In the genomic region with DNA sequence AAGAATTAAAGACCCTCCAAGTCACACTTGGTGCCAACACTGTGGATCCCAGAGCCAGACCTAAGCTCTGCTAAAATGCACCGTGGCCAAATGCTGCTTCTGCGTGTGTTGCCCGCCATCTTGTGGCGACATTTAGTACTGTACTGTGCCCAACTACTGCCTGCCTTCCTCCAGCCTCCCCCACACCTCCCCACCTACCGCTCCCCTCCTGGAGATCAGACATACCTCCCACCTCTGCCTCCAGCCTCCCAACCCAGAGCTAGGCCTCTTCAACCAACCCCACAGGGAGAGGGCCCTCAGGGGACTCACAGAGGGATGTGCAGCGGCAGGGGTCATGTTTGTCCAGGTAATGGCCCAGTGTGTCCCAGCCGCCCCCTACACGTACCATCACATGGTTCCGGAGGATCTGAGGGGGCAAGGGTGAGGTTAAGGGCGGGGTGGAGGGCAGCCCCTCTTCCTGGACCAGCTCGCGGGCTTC, we compare ENCODE assay signal across 8 cellular contexts. TPM values are rescaled to one million over a fixed set of nuclear protein-coding genes. Genes with fewer than 3 reads are reported as not detected.
DNase-seq lines count a peak whose midpoint lies in the region; ATAC-seq and TF ChIP-seq lines count a peak whose summit lies in the region.

No MANE protein-coding gene starts in this region.

- TF ChIP-seq CTCF in suprapubic skin (IDR thresholded peaks at IDR 0.05), result peak; percentile 75 to 85

- DNase-seq in DMS53 treated with DMSO at 0.1 percent for 48 hours (lab: John Stamatoyannopoulos, UW; ENCODE audit: unreplicated experiment) (peak; percentile 43), KBM-7 (peak; percentile 90), RKO (ENCODE audit: low spot score) (peak; percentile 82), activated T-helper 1 cell treated with Interleukin-2 at 50 U/mL for 16 hours (ENCODE audit: low read depth) (peak; percentile 56), fibroblast of the conjunctiva (ENCODE audit: low read depth) (peak; percentile 75), occipital lobe (lab: John Stamatoyannopoulos, UW) (peak; percentile 40), suprapubic skin (ENCODE audit: low spot score in 2 of 2) (peak in 1 of 2 donors; percentile 78)

- TF ChIP-seq POLR2A in suprapubic skin (IDR thresholded peaks at IDR 0.05), result no peak

- no peak overlapping the region for H3K27ac ChIP-seq in suprapubic skin

- H3K4me1 ChIP-seq in suprapubic skin, result peaks cover 36% of the 10 kb centered on the region

- in situ Hi-C loops in KBM-7 (cut with MboI; ENCODE audit: low pct_unique_long_range_greater_than_20kb, low sequenced_read_pairs), result loop anchor here (25.0 kb wide), 1 partner anchor 585 kb away; no protein-coding TSS in a partner anchor

- no peak for TF ChIP-seq EP300 in suprapubic skin (IDR thresholded peaks at IDR 0.05)

- WGBS in suprapubic skin, result 20% methylated on average over 7 of the region's 12 CpGs

- ATAC-seq in HG02884 (IDR thresholded peaks at IDR 0.05; ENCODE audit: unreplicated experiment), result no peak

- no peak overlapping the region for H3K4me3 ChIP-seq in suprapubic skin

- no peaks in the 10 kb centered on the region for H3K9me3 ChIP-seq in suprapubic skin

- peaks cover 44% of the 10 kb centered on the region for H3K27me3 ChIP-seq in suprapubic skin

- no peaks in the 10 kb centered on the region for H3K36me3 ChIP-seq in suprapubic skin

RNA-seq across cellular contexts. Expression of a gene that starts 5.5 kb away (rescaled TPM):
- total RNA-seq in occipital lobe, result 0.16 TPM
- total RNA-seq in suprapubic skin, result under 1 TPM in 2 of 4 donors, not detected in 2; 0.24 to 0.49 TPM

RNA-seq across cellular contexts. Expression of a gene that starts 13.1 kb away (rescaled TPM):
- total RNA-seq in occipital lobe (not detected), suprapubic skin (not detected)

RNA-seq across cellular contexts. Expression of a gene that starts 16.1 kb away (rescaled TPM):
- total RNA-seq in occipital lobe (5.1 TPM), suprapubic skin (1 to 10 TPM in 3 of 4 donors, under 1 TPM in 1; 0.94 to 2.5 (median 1.9) TPM)

RNA-seq across cellular contexts. Expression of a gene that starts 47.9 kb away (rescaled TPM):
- total RNA-seq in occipital lobe (8.9 TPM), suprapubic skin (100 to 1,000 TPM in 2 of 4 donors, 10 to 100 TPM in 2; 76.4 to 109 (median 91.0) TPM)
